Comparison of ENCODE assay signal across 16 cellular contexts in the genomic region with DNA sequence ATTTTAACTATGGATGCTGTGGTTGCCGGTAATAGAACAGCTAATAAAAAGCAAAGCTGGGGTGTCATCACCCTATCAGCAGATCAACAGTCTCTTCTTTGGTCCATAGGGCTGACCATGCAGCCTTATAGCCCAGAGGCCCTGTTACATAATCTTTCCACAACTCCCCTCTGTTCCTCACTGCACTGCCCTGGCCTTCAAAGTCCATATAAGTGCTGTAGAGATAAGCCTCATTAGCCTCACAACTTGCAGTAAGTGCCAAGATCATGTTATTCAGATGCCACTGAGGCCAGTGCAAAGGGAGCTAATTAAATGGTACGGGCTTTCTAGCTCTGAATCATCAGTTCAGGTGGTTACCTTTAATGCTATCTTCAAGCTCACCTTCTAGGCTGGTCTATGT.
DNase-seq lines count a peak whose midpoint lies in the region; ATAC-seq lines count a peak whose summit lies in the region.
"Had no signal": no experiment of that assay in that cellular context is flagged by ENCODE, and none has a peak within 500 bp of the region (broad histone marks: within the 10 kb centered on the region; RNA-seq: fewer than 3 reads in every experiment).

No MANE protein-coding gene starts in this region.

- H3K36me3 Mint-ChIP-seq in activated naive CD4-positive, alpha-beta T cell treated with anti-CD3 and anti-CD28 coated beads, Interleukin-2, amount 50 U/mL, for 72 hours = peaks cover 18 to 30% of the 10 kb centered on the region in 2 donors

- ATAC-seq in activated naive CD4-positive, alpha-beta T cell treated with anti-CD3 and anti-CD28 coated beads, Interleukin-2, amount 50 U/mL, for 72 hours = peak in 1 of 2 donors; percentile 2
- ATAC-seq in GM21786 (IDR thresholded peaks at IDR 0.05; ENCODE audit: unreplicated experiment) = peak; percentile 2
- peak; percentile 33 for ATAC-seq in stimulated activated naive CD8-positive, alpha-beta T cell treated with anti-CD3 and anti-CD28 coated beads, Interleukin-15, Interleukin-2, amounts not matched to agents 100 U/mL and 50 U/mL, for 24 hours

- H3K27ac Mint-ChIP-seq in activated naive CD4-positive, alpha-beta T cell treated with anti-CD3 and anti-CD28 coated beads, Interleukin-2, amount 50 U/mL, for 72 hours = peak overlapping the region; percentile 76 to 88

- H3K9me3 Mint-ChIP-seq in activated naive CD4-positive, alpha-beta T cell treated with anti-CD3 and anti-CD28 coated beads, Interleukin-2, amount 50 U/mL, for 72 hours = peaks cover 9 to 25% of the 10 kb centered on the region in 2 donors

- DNase-seq in activated naive CD4-positive, alpha-beta T cell treated with anti-CD3 and anti-CD28 coated beads, Interleukin-2, amount 50 U/mL, for 72 hours (ENCODE audit: low spot score in 2 of 2) = no peak
- no peak for DNase-seq in activated naive CD4-positive, alpha-beta T cell (lab: John Stamatoyannopoulos, UW)
- DNase-seq in OCI-M1 (lab: John Stamatoyannopoulos, UW) (peak; percentile 72), NAMALWA (ENCODE audit: low spot score) (no peak), dermis blood vessel endothelial cell (no peak), HK-2 (ENCODE audit: unreplicated experiment) (no peak)
- DNase-seq in stimulated activated naive CD8-positive, alpha-beta T cell treated with anti-CD3 and anti-CD28 coated beads, Interleukin-15, Interleukin-2, amounts not matched to agents 100 U/mL and 50 U/mL, for 24 hours = no peak
- DNase-seq: activated CD4-positive, alpha-beta T cell treated with anti-CD3 and anti-CD28 coated beads, Interleukin-2, amount 50 U/mL, for 4 hours; activated naive CD4-positive, alpha-beta T cell treated with anti-CD3 and anti-CD28 coated beads, Interleukin-2, amount 50 U/mL, for 16 hours; caudate nucleus; DND-41; islet precursor cell; NCI-H2171; stimulated activated naive CD4-positive, alpha-beta T cell; T-helper 17 cell had no signal
